31 cellular contexts compared by ENCODE assay signal in the genomic region with DNA sequence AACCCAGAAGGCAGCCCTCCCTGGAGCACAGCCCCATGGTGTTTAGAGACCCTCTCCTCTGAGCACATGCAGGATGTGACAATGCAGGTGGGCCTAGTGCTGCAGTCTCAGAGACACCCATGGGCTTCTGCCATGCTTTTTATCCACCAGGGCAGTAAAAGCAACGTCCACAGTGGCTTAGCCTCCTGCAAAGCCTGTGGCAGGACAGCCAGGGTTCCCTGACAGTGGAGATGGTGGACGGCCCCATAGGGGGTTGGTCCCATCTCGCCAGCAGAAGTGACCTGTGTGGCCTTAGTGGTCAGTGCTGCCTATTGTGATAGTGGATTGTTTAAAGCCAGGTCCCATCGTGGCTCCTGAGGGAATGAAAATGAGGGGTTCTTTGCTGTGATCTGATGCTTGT. TPM values are rescaled to one million over a fixed set of nuclear protein-coding genes. Genes with fewer than 3 reads are reported as not detected.
"Had no signal": no experiment of that assay in that cellular context is flagged by ENCODE, and none has a peak within 500 bp of the region (broad histone marks: within the 10 kb centered on the region; RNA-seq: fewer than 3 reads in every experiment).

No MANE protein-coding gene starts in this region.

- ATAC-seq: activated T-cell treated with anti-CD3 and anti-CD28 coated beads, Interleukin-2, amount 50 U/mL, for 72 hours; body of pancreas; Panc1; Right ventricle myocardium inferior; T-cell had no signal

- H3K9me3 Mint-ChIP-seq: activated CD4-positive, alpha-beta memory T cell treated with anti-CD3 and anti-CD28 coated beads for 36 hours; activated naive CD8-positive, alpha-beta T cell treated with anti-CD3 and anti-CD28 coated beads, Interleukin-2, amount 10 ng/mL, durations not matched to agents 7 days and 5 days; activated T-cell treated with anti-CD3 and anti-CD28 coated beads, Interleukin-2, amount 50 U/mL, for 72 hours; activated T-helper 2 cell treated with anti-CD3 and anti-CD28 coated beads, Interferon-gamma antibody, Interleukin-2, Interleukin-4, amounts not matched to agents 10 μg/mL and 5 μg/mL and 100 μg/mL, durations not matched to agents 14 hours and 24 hours and 36 hours; central memory CD8-positive, alpha-beta T cell; T-cell had no signal

- H3K36me3 Mint-ChIP-seq: activated CD4-positive, alpha-beta memory T cell treated with anti-CD3 and anti-CD28 coated beads for 36 hours had no signal

- H3K27ac Mint-ChIP-seq: activated B cell treated with CpG ODN at 0.5 μM for 24 hours; activated CD4-positive, alpha-beta memory T cell treated with anti-CD3 and anti-CD28 coated beads for 36 hours; activated CD4-positive, alpha-beta T cell treated with anti-CD3 and anti-CD28 coated beads, Interleukin-2, amount 10 ng/mL, durations not matched to agents 7 days and 5 days; activated naive CD4-positive, alpha-beta T cell treated with anti-CD3 and anti-CD28 coated beads, Interleukin-2, amount 10 ng/mL, durations not matched to agents 7 days and 5 days; activated T-cell treated with anti-CD3 and anti-CD28 coated beads, Interleukin-2, amount 50 U/mL, for 72 hours; activated T-helper 2 cell treated with anti-CD3 and anti-CD28 coated beads, Interferon-gamma antibody, Interleukin-2, Interleukin-4, amounts not matched to agents 10 μg/mL and 5 μg/mL and 100 μg/mL, durations not matched to agents 14 hours and 24 hours and 36 hours had no signal

- DNase-seq: activated B cell treated with CpG ODN at 0.5 μM for 24 hours; activated CD4-positive, alpha-beta memory T cell treated with anti-CD3 and anti-CD28 coated beads for 36 hours; activated CD4-positive, alpha-beta T cell treated with anti-CD3 and anti-CD28 coated beads, Interleukin-2, amount 10 ng/mL, durations not matched to agents 7 days and 5 days; activated CD8-positive, alpha-beta memory T cell treated with anti-CD3 and anti-CD28 coated beads, Interleukin-2, amount 50 U/mL, for 4 hours; activated gamma-delta T cell treated with Interleukin-2 at 50 U/mL for 16 hours; activated naive CD4-positive, alpha-beta T cell treated with anti-CD3 and anti-CD28 coated beads, Interleukin-2, amount 10 ng/mL, durations not matched to agents 7 days and 5 days; activated naive CD8-positive, alpha-beta T cell treated with anti-CD3 and anti-CD28 coated beads, Interleukin-2, amount 10 ng/mL, durations not matched to agents 7 days and 5 days; activated T-cell treated with anti-CD3 and anti-CD28 coated beads, Interleukin-2, amount 50 U/mL, for 72 hours; body of pancreas; NCI-H1092 treated with DMSO at 0.1 percent for 48 hours; NCI-H1417 treated with DMSO at 0.1 percent for 48 hours; NCI-H1694; NCI-H2029; NCI-H2107; NCI-H2171 treated with DMSO at 0.1 percent for 48 hours; NCI-H226; NCI-H526 treated with DMSO at 0.1 percent for 48 hours; NCI-H82; RPMI8226; T-cell; T-helper 2 cell; T1000 had no signal

- H3K27me3 Mint-ChIP-seq: activated CD4-positive, alpha-beta memory T cell treated with anti-CD3 and anti-CD28 coated beads for 36 hours; activated CD4-positive, alpha-beta T cell treated with anti-CD3 and anti-CD28 coated beads, Interleukin-2, amount 10 ng/mL, durations not matched to agents 7 days and 5 days; activated naive CD8-positive, alpha-beta T cell treated with anti-CD3 and anti-CD28 coated beads, Interleukin-2, amount 10 ng/mL, durations not matched to agents 7 days and 5 days; central memory CD8-positive, alpha-beta T cell; T-cell had no signal

- H3K4me3 Mint-ChIP-seq: activated B cell treated with CpG ODN at 0.5 μM for 24 hours; activated CD4-positive, alpha-beta memory T cell treated with anti-CD3 and anti-CD28 coated beads for 36 hours; activated CD4-positive, alpha-beta T cell treated with anti-CD3 and anti-CD28 coated beads, Interleukin-2, amount 10 ng/mL, durations not matched to agents 7 days and 5 days; activated naive CD4-positive, alpha-beta T cell treated with anti-CD3 and anti-CD28 coated beads, Interleukin-2, amount 10 ng/mL, durations not matched to agents 7 days and 5 days; activated naive CD8-positive, alpha-beta T cell treated with anti-CD3 and anti-CD28 coated beads, Interleukin-2, amount 10 ng/mL, durations not matched to agents 7 days and 5 days; activated T-cell treated with anti-CD3 and anti-CD28 coated beads, Interleukin-2, amount 50 U/mL, for 72 hours; central memory CD8-positive, alpha-beta T cell; T-cell had no signal

- H3K36me3 ChIP-seq: ascending aorta had no signal

- H3K4me1 ChIP-seq: ascending aorta had no signal

- H3K4me3 ChIP-seq: ascending aorta, body of pancreas, SK-N-MC had no signal

- H3K4me1 Mint-ChIP-seq: activated B cell treated with CpG ODN at 0.5 μM for 24 hours had no signal

- H3K27me3 ChIP-seq: ascending aorta, body of pancreas had no signal

- H3K27ac ChIP-seq: ascending aorta, body of pancreas, KMS-11, SK-N-MC had no signal

- H3K9me3 ChIP-seq: ascending aorta, body of pancreas had no signal

RNA-seq across cellular contexts. Expression of a gene that starts 46.6 kb away (rescaled TPM):
- total RNA-seq: activated B cell treated with CpG ODN at 0.5 μM for 24 hours, MCF 10A, OCI-LY7 had no signal
